1 cellular context compared by ENCODE assay signal in genomic region chr21:26962516-26963305, GRCh38.
TF ChIP-seq lines count a peak whose summit lies in the region.

No MANE protein-coding gene starts in this region.

TF ChIP-seq in GM23338, 12 proteins besides CTCF, POLR2A, EP300 and RAD21:
- TF ChIP-seq, protein P1, sequence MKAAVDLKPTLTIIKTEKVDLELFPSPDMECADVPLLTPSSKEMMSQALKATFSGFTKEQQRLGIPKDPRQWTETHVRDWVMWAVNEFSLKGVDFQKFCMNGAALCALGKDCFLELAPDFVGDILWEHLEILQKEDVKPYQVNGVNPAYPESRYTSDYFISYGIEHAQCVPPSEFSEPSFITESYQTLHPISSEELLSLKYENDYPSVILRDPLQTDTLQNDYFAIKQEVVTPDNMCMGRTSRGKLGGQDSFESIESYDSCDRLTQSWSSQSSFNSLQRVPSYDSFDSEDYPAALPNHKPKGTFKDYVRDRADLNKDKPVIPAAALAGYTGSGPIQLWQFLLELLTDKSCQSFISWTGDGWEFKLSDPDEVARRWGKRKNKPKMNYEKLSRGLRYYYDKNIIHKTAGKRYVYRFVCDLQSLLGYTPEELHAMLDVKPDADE (IDR thresholded peaks at IDR 0.05) = no peak
- TF ChIP-seq EZH2phosphoT487 (IDR thresholded peaks at IDR 0.05; ENCODE audit: unreplicated experiment) (no peak), POLR2AphosphoS5 (IDR thresholded peaks at IDR 0.05; ENCODE audit: low read depth) (no peak), EZH2 (IDR thresholded peaks at IDR 0.05; ENCODE audit: low read depth, unreplicated experiment) (no peak), ZNF331 (CRISPR knock-in tag; IDR thresholded peaks at IDR 0.05; ENCODE audit: low read depth) (no peak)
